In genomic region chr13:55627221-55627620, GRCh38 we compare ENCODE assay signal across 34 cellular contexts.
"Had no signal": no experiment of that assay in that cellular context is flagged by ENCODE, and none has a peak within 500 bp of the region (broad histone marks: within the 10 kb centered on the region; RNA-seq: fewer than 3 reads in every experiment).

No MANE protein-coding gene starts in this region.

- H3K27me3 ChIP-seq: MG63 had no signal

- H3K9me3 ChIP-seq: MG63 had no signal

- H3K4me3 ChIP-seq: MG63 had no signal

- H3K36me3 ChIP-seq: MG63 had no signal

- DNase-seq: Karpas-422, Kasumi-1, MG63, MM.1S, MV-4-11, NCI-H1048, NCI-H1092, NCI-H1092 treated with DMSO at 0.1 percent for 48 hours, NCI-H1105, NCI-H1105 treated with DMSO at 0.1 percent for 48 hours, NCI-H1417, NCI-H1417 treated with DMSO at 0.1 percent for 48 hours, NCI-H1436, NCI-H1436 treated with DMSO at 0.1 percent for 48 hours, NCI-H146, NCI-H1694, NCI-H1694 treated with DMSO at 0.1 percent for 48 hours, NCI-H187, NCI-H187 treated with DMSO at 0.1 percent for 48 hours, NCI-H1930, NCI-H2029, NCI-H2029 treated with DMSO at 0.1 percent for 48 hours, NCI-H2081, NCI-H2081 treated with DMSO at 0.1 percent for 48 hours, NCI-H2107, NCI-H2171, NCI-H2171 treated with DMSO at 0.1 percent for 48 hours, NCI-H2227 treated with DMSO at 0.1 percent for 48 hours, NCI-H226, NCI-H345, NCI-H446, NCI-H446 treated with DMSO at 0.1 percent for 48 hours, NCI-H510A, NCI-H510A treated with DMSO at 0.1 percent for 48 hours had no signal
